1 cellular context compared by ENCODE assay signal in the genomic region with DNA sequence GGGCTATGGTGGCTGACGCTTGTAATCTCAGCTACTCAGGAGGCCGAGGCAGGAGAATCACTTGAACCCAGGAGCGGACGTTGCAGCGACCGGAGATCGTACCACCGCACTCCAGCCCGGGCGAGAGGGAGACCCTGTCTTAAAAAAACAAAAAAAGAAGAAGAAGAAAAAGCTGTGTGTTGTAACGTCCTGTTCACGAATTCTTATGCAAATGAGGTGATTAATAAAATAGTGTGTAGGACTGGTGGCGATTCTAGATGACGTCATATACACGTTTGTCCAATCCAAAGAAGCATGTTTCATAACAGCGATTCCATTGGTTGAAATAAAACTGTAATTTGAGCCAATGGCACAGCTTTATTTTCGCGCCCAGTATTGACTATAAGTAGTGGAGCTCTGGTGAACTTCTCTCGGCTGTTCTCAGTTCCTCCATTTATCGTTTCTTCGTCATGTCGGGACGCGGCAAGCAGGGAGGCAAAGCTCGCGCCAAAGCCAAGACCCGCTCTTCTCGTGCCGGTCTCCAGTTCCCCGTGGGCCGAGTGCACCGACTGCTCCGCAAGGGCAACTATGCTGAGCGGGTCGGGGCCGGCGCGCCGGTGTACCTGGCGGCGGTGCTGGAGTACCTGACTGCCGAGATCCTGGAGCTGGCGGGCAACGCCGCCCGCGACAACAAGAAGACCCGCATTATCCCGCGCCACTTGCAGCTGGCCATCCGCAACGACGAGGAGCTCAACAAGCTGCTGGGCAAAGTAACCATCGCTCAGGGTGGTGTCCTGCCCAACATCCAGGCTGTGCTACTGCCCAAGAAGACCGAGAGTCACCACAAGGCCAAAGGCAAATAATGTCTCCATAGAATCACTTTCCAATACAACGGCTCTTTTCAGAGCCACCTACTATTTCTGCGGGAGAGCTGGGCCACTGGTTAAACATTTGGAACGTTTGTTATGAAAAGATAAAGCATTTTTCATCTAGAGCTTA.
TF ChIP-seq lines count a peak whose summit lies in the region.

No MANE protein-coding gene starts in this region.

TF ChIP-seq in WTC11, 78 proteins besides CTCF, POLR2A, EP300 and RAD21 (continued from another document):
- TF ChIP-seq, protein P1, sequence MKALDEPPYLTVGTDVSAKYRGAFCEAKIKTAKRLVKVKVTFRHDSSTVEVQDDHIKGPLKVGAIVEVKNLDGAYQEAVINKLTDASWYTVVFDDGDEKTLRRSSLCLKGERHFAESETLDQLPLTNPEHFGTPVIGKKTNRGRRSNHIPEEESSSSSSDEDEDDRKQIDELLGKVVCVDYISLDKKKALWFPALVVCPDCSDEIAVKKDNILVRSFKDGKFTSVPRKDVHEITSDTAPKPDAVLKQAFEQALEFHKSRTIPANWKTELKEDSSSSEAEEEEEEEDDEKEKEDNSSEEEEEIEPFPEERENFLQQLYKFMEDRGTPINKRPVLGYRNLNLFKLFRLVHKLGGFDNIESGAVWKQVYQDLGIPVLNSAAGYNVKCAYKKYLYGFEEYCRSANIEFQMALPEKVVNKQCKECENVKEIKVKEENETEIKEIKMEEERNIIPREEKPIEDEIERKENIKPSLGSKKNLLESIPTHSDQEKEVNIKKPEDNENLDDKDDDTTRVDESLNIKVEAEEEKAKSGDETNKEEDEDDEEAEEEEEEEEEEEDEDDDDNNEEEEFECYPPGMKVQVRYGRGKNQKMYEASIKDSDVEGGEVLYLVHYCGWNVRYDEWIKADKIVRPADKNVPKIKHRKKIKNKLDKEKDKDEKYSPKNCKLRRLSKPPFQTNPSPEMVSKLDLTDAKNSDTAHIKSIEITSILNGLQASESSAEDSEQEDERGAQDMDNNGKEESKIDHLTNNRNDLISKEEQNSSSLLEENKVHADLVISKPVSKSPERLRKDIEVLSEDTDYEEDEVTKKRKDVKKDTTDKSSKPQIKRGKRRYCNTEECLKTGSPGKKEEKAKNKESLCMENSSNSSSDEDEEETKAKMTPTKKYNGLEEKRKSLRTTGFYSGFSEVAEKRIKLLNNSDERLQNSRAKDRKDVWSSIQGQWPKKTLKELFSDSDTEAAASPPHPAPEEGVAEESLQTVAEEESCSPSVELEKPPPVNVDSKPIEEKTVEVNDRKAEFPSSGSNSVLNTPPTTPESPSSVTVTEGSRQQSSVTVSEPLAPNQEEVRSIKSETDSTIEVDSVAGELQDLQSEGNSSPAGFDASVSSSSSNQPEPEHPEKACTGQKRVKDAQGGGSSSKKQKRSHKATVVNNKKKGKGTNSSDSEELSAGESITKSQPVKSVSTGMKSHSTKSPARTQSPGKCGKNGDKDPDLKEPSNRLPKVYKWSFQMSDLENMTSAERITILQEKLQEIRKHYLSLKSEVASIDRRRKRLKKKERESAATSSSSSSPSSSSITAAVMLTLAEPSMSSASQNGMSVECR (CRISPR knock-in tag; IDR thresholded peaks at IDR 0.05; ENCODE audit: borderline replicate concordance), result peak; percentile 82; the same call in 1 of the 2 replicates
- TF ChIP-seq, protein P2, sequence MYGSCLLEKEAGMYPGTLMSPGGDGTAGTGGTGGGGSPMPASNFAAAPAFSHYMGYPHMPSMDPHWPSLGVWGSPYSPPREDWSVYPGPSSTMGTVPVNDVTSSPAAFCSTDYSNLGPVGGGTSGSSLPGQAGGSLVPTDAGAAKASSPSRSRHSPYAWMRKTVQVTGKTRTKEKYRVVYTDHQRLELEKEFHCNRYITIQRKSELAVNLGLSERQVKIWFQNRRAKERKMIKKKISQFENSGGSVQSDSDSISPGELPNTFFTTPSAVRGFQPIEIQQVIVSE (CRISPR knock-in tag; IDR thresholded peaks at IDR 0.05; ENCODE audit: borderline replicate concordance), result no peak
- TF ChIP-seq, protein P3, sequence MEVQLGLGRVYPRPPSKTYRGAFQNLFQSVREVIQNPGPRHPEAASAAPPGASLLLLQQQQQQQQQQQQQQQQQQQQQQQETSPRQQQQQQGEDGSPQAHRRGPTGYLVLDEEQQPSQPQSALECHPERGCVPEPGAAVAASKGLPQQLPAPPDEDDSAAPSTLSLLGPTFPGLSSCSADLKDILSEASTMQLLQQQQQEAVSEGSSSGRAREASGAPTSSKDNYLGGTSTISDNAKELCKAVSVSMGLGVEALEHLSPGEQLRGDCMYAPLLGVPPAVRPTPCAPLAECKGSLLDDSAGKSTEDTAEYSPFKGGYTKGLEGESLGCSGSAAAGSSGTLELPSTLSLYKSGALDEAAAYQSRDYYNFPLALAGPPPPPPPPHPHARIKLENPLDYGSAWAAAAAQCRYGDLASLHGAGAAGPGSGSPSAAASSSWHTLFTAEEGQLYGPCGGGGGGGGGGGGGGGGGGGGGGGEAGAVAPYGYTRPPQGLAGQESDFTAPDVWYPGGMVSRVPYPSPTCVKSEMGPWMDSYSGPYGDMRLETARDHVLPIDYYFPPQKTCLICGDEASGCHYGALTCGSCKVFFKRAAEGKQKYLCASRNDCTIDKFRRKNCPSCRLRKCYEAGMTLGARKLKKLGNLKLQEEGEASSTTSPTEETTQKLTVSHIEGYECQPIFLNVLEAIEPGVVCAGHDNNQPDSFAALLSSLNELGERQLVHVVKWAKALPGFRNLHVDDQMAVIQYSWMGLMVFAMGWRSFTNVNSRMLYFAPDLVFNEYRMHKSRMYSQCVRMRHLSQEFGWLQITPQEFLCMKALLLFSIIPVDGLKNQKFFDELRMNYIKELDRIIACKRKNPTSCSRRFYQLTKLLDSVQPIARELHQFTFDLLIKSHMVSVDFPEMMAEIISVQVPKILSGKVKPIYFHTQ (CRISPR knock-in tag; IDR thresholded peaks at IDR 0.05), result no peak
- TF ChIP-seq JUN (CRISPR knock-in tag; IDR thresholded peaks at IDR 0.05), result peak; percentile 79; the same call in 1 of the 2 replicates
- TF ChIP-seq ZNF317 (CRISPR knock-in tag; IDR thresholded peaks at IDR 0.05; ENCODE audit: borderline replicate concordance, low read depth), result 0 out of 2 replicates have a peak, but pooled peaks have one; percentile 46
- TF ChIP-seq TEAD1 (CRISPR knock-in tag; IDR thresholded peaks at IDR 0.05), result peak; percentile 46; the same call in 1 of the 2 replicates
- TF ChIP-seq, protein P4, sequence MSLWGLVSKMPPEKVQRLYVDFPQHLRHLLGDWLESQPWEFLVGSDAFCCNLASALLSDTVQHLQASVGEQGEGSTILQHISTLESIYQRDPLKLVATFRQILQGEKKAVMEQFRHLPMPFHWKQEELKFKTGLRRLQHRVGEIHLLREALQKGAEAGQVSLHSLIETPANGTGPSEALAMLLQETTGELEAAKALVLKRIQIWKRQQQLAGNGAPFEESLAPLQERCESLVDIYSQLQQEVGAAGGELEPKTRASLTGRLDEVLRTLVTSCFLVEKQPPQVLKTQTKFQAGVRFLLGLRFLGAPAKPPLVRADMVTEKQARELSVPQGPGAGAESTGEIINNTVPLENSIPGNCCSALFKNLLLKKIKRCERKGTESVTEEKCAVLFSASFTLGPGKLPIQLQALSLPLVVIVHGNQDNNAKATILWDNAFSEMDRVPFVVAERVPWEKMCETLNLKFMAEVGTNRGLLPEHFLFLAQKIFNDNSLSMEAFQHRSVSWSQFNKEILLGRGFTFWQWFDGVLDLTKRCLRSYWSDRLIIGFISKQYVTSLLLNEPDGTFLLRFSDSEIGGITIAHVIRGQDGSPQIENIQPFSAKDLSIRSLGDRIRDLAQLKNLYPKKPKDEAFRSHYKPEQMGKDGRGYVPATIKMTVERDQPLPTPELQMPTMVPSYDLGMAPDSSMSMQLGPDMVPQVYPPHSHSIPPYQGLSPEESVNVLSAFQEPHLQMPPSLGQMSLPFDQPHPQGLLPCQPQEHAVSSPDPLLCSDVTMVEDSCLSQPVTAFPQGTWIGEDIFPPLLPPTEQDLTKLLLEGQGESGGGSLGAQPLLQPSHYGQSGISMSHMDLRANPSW (CRISPR knock-in tag; conservative IDR thresholded peaks at IDR 0.05; ENCODE audit: low read depth), result no peak
- TF ChIP-seq, protein P5, sequence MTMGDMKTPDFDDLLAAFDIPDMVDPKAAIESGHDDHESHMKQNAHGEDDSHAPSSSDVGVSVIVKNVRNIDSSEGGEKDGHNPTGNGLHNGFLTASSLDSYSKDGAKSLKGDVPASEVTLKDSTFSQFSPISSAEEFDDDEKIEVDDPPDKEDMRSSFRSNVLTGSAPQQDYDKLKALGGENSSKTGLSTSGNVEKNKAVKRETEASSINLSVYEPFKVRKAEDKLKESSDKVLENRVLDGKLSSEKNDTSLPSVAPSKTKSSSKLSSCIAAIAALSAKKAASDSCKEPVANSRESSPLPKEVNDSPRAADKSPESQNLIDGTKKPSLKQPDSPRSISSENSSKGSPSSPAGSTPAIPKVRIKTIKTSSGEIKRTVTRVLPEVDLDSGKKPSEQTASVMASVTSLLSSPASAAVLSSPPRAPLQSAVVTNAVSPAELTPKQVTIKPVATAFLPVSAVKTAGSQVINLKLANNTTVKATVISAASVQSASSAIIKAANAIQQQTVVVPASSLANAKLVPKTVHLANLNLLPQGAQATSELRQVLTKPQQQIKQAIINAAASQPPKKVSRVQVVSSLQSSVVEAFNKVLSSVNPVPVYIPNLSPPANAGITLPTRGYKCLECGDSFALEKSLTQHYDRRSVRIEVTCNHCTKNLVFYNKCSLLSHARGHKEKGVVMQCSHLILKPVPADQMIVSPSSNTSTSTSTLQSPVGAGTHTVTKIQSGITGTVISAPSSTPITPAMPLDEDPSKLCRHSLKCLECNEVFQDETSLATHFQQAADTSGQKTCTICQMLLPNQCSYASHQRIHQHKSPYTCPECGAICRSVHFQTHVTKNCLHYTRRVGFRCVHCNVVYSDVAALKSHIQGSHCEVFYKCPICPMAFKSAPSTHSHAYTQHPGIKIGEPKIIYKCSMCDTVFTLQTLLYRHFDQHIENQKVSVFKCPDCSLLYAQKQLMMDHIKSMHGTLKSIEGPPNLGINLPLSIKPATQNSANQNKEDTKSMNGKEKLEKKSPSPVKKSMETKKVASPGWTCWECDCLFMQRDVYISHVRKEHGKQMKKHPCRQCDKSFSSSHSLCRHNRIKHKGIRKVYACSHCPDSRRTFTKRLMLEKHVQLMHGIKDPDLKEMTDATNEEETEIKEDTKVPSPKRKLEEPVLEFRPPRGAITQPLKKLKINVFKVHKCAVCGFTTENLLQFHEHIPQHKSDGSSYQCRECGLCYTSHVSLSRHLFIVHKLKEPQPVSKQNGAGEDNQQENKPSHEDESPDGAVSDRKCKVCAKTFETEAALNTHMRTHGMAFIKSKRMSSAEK (CRISPR knock-in tag; IDR thresholded peaks at IDR 0.05; ENCODE audit: borderline replicate concordance), result peak; percentile 33; the same call in 1 of the 2 replicates
- TF ChIP-seq, protein P6, sequence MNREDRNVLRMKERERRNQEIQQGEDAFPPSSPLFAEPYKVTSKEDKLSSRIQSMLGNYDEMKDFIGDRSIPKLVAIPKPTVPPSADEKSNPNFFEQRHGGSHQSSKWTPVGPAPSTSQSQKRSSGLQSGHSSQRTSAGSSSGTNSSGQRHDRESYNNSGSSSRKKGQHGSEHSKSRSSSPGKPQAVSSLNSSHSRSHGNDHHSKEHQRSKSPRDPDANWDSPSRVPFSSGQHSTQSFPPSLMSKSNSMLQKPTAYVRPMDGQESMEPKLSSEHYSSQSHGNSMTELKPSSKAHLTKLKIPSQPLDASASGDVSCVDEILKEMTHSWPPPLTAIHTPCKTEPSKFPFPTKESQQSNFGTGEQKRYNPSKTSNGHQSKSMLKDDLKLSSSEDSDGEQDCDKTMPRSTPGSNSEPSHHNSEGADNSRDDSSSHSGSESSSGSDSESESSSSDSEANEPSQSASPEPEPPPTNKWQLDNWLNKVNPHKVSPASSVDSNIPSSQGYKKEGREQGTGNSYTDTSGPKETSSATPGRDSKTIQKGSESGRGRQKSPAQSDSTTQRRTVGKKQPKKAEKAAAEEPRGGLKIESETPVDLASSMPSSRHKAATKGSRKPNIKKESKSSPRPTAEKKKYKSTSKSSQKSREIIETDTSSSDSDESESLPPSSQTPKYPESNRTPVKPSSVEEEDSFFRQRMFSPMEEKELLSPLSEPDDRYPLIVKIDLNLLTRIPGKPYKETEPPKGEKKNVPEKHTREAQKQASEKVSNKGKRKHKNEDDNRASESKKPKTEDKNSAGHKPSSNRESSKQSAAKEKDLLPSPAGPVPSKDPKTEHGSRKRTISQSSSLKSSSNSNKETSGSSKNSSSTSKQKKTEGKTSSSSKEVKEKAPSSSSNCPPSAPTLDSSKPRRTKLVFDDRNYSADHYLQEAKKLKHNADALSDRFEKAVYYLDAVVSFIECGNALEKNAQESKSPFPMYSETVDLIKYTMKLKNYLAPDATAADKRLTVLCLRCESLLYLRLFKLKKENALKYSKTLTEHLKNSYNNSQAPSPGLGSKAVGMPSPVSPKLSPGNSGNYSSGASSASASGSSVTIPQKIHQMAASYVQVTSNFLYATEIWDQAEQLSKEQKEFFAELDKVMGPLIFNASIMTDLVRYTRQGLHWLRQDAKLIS (CRISPR knock-in tag; IDR thresholded peaks at IDR 0.05; ENCODE audit: borderline replicate concordance), result no peak
- no peak for TF ChIP-seq CBFB (CRISPR knock-in tag; IDR thresholded peaks at IDR 0.05; ENCODE audit: low read depth)
- 0 out of 2 replicates have a peak, but pooled peaks have one; percentile 37 for TF ChIP-seq FOXK1 (CRISPR knock-in tag; IDR thresholded peaks at IDR 0.05)
- TF ChIP-seq SMAD3 (CRISPR knock-in tag; IDR thresholded peaks at IDR 0.05; ENCODE audit: borderline replicate concordance), result peak; percentile 65; the same call in 1 of the 2 replicates
- TF ChIP-seq CREM (CRISPR knock-in tag; IDR thresholded peaks at IDR 0.05), result peak; percentile 85; the same call in 1 of the 2 replicates
- TF ChIP-seq, protein P7, sequence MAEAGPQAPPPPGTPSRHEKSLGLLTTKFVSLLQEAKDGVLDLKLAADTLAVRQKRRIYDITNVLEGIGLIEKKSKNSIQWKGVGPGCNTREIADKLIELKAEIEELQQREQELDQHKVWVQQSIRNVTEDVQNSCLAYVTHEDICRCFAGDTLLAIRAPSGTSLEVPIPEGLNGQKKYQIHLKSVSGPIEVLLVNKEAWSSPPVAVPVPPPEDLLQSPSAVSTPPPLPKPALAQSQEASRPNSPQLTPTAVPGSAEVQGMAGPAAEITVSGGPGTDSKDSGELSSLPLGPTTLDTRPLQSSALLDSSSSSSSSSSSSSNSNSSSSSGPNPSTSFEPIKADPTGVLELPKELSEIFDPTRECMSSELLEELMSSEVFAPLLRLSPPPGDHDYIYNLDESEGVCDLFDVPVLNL (CRISPR knock-in tag; IDR thresholded peaks at IDR 0.05; ENCODE audit: borderline replicate concordance, low read depth), result peak; percentile 76
- TF ChIP-seq PRRX2 (CRISPR knock-in tag; IDR thresholded peaks at IDR 0.05), result no peak
- TF ChIP-seq, protein P8, sequence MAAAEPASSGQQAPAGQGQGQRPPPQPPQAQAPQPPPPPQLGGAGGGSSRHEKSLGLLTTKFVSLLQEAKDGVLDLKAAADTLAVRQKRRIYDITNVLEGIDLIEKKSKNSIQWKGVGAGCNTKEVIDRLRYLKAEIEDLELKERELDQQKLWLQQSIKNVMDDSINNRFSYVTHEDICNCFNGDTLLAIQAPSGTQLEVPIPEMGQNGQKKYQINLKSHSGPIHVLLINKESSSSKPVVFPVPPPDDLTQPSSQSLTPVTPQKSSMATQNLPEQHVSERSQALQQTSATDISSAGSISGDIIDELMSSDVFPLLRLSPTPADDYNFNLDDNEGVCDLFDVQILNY (CRISPR knock-in tag; IDR thresholded peaks at IDR 0.05), result peak; percentile 83; the same call in 1 of the 2 replicates
- peak; percentile 69; the same call in 1 of the 2 replicates for TF ChIP-seq ZNF219 (CRISPR knock-in tag; IDR thresholded peaks at IDR 0.05; ENCODE audit: borderline replicate concordance)
